In genomic region chr9:131011274-131012022, GRCh38 we compare ENCODE assay signal across 1 cellular context.
TF ChIP-seq lines count a peak whose summit lies in the region.

No MANE protein-coding gene starts in this region.

TF ChIP-seq in K562, 482 proteins besides CTCF, POLR2A, EP300 and RAD21 (continued from another document):
- TF ChIP-seq HMGXB4 (CRISPR knock-in tag; IDR thresholded peaks at IDR 0.05) (no peak; the same call in 1 of the 2 replicates), ZNF408 (CRISPR knock-in tag; IDR thresholded peaks at IDR 0.05; ENCODE audit: low read depth) (no peak)
